In the genomic region with DNA sequence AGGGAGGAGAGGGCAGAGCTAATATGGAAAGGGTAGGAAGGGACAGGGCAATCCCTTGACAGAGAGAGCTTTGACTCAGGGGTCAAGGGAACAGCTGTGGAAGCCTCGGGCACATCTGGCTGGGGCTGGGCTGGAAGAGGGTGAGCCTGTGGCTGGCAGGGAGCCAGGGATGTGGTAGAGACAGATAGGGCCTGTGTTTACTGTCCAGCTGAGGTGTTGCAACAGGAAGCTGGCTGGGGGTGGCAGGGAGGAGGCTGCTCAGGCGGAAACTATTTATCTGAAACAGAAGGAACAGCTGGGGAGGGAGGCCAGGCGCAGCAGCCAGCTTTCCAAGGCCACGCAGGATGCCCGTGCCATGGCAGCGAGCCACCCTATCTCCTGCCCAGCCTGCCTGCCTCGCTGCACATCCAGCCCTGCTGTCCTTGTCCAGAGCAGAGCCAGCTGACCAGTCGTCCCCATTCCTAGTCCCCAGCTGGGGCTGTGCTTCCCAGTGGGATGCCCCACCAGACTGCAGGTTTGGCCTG, we compare ENCODE assay signal across 8 cellular contexts.
DNase-seq lines count a peak whose midpoint lies in the region; ATAC-seq, FAIRE-seq and TF ChIP-seq lines count a peak whose summit lies in the region.

No MANE protein-coding gene starts in this region.

- peak overlapping the region; percentile 2 for H3K4me3 Mint-ChIP-seq in MCF 10A (ENCODE audit: unreplicated experiment)

- DNase-seq in COLO829 (ENCODE audit: low spot score) (peak; percentile 67), NCI-H1694 (lab: John Stamatoyannopoulos, UW) (peak; percentile 23), MCF 10A (ENCODE audit: unreplicated experiment) (peak; percentile 97), left lung (peak in 1 of 2 donors; percentile 56), urothelium cell line (ENCODE audit: low spot score) (peak; percentile 90), DMS79 (lab: John Stamatoyannopoulos, UW) (no peak), Karpas-422 (no peak)
- DNase-seq in activated CD4-positive, alpha-beta T cell treated with anti-CD3 and anti-CD28 coated beads, Interleukin-2, amount 50 U/mL, for 48 hours: no peak

- peaks cover 40% of the 10 kb centered on the region for H3K4me1 Mint-ChIP-seq in MCF 10A (ENCODE audit: insufficient read depth, unreplicated experiment)

- peaks cover 0 to 20% of the 10 kb centered on the region in 2 donors for H3K4me1 ChIP-seq in left lung
- no peaks in the 10 kb centered on the region for H3K4me1 ChIP-seq in Karpas-422 (ENCODE audit: low read length)

- H3K27ac ChIP-seq in left lung (no peak overlapping the region), Karpas-422 (ENCODE audit: low read length) (no peak overlapping the region)

- H2AFZ ChIP-seq in Karpas-422 (ENCODE audit: low read length): no peak overlapping the region

- no TSS peak for BruUV-seq in MCF 10A (replicated peaks; lab: Mats Ljungman, UMichigan)

- H3K27me3 ChIP-seq in left lung (no peaks in the 10 kb centered on the region), Karpas-422 (ENCODE audit: low read length) (0 out of 2 replicates have a peak, but pooled peaks cover 3% of the 10 kb centered on the region)

- H3K4me2 ChIP-seq in Karpas-422 (ENCODE audit: low read depth, low read length, poor library complexity, severe bottlenecking): no peak overlapping the region

- no peak overlapping the region for H3K4me3 ChIP-seq in left lung
- no peak overlapping the region for H3K4me3 ChIP-seq in Karpas-422 (ENCODE audit: low read length)

- ATAC-seq in left lung: peak; percentile 40

- H4K20me1 ChIP-seq in Karpas-422 (ENCODE audit: insufficient read depth, low read depth, low read length): no peaks in the 10 kb centered on the region

- TF ChIP-seq CTCF in MCF 10A (IDR thresholded peaks at IDR 0.05; ENCODE audit: unreplicated experiment) (no peak), left lung (IDR thresholded peaks at IDR 0.05) (no peak)

- no peaks in the 10 kb centered on the region for H3K79me2 ChIP-seq in Karpas-422 (ENCODE audit: low read length)

- peaks cover 0 to 6% of the 10 kb centered on the region in 2 donors for H3K9me3 ChIP-seq in left lung
- no peaks in the 10 kb centered on the region for H3K9me3 ChIP-seq in Karpas-422 (ENCODE audit: low read length)

- POLR2A ChIA-PET in MCF 10A (lab: Yijun Ruan, JAX): interaction anchor here (0.6 kb wide), 1 partner anchor 101 kb away, joined by 4 read pairs; no protein-coding TSS in a partner anchor

- peaks cover 7% of the 10 kb centered on the region for H3K36me3 Mint-ChIP-seq in MCF 10A (ENCODE audit: insufficient read depth, unreplicated experiment)

- H3K9me3 Mint-ChIP-seq in MCF 10A (ENCODE audit: unreplicated experiment): peaks cover 10% of the 10 kb centered on the region

- CTCF ChIA-PET in MCF 10A (lab: Yijun Ruan, JAX): interaction anchor here (0.7 to 2.1 kb wide), 3 partner anchors 26 to 232 kb away, joined by 3 to 15 read pairs (median 4); no protein-coding TSS in a partner anchor

- no peak overlapping the region for H3K9ac ChIP-seq in Karpas-422 (ENCODE audit: low read length)

- intact Hi-C loops in MCF 10A (cut with micrococcal nuclease) (loop anchor here (5.0 kb wide), 1 partner anchor 264 kb away; a partner anchor contains a TSS), left lung (cut with DNase I) (no loop called here)

- H3K9me2 ChIP-seq in Karpas-422 (replicated peaks; ENCODE audit: insufficient read depth, low read length): no peaks in the 10 kb centered on the region

- peak; percentile 87 for FAIRE-seq in urothelium cell line (lab: Jason Lieb, UNC)

- H3K36me3 ChIP-seq in left lung (no peaks in the 10 kb centered on the region), Karpas-422 (ENCODE audit: insufficient read depth, low read length) (no peaks in the 10 kb centered on the region)

- H3K27me3 Mint-ChIP-seq in MCF 10A (ENCODE audit: insufficient read depth, unreplicated experiment): peaks cover under 1% of the 10 kb centered on the region

- no peak overlapping the region for H3K27ac Mint-ChIP-seq in MCF 10A (ENCODE audit: low read depth, unreplicated experiment)

Comparison
In these comparisons a context has a peak if more than half of its experiments do, and no peak if none do; other contexts are left out.
1. DNase-seq: peak in COLO829 (single experiment), NCI-H1694 (single experiment), MCF 10A (single experiment) and urothelium cell line (single experiment); none in activated CD4-positive, alpha-beta T cell treated with anti-CD3 and anti-CD28 coated beads, Interleukin-2, amount 50 U/mL, for 48 hours (0 of 2), DMS79 (single experiment) and Karpas-422 (single experiment).